Comparison of ENCODE assay signal across 8 cellular contexts in the genomic region with DNA sequence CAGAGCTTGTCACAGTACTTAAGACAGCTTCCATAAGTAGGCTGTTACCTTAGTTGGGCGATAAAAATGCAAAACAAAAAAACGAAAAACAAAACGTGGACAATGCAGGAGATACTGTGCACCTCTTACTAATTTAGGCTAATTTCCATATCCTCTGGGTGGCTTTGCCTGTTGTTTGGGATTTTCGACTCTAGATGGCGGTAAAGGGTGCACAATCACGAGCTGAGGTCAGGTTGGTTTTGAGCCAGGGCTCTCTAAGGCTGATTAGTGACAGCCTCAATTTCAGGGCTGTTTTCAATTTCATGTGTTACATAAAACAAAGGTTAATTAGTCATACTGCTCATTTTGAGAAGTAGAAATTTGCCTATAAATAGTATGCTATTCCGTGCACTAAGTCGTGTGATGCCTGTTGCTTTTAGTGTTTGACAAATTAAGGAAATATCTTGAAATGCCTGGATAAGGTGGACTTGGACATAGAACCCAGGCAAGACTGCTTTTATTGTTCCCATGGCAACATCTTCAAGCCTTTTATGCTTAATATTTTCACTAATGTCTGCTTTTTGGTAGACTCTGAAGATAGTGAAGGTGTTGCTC.
A peak's percentile ranks its signal among the peaks of the same experiment; 100 is the strongest.
DNase-seq lines count a peak whose midpoint lies in the region; ATAC-seq and TF ChIP-seq lines count a peak whose summit lies in the region.

No MANE protein-coding gene starts in this region.

- H3F3A ChIP-seq in GM23338 (replicated peaks; ENCODE audit: low read depth): no peaks in the 10 kb centered on the region

- H3K9me3 ChIP-seq in Karpas-422 (ENCODE audit: low read length): no peaks in the 10 kb centered on the region

- H3K36me3 Mint-ChIP-seq in GM23338 (ENCODE audit: low read depth) (peaks cover 26% of the 10 kb centered on the region), glutamatergic neuron (ENCODE audit: unreplicated experiment) (no peaks in the 10 kb centered on the region)
- no peaks in the 10 kb centered on the region for H3K36me3 Mint-ChIP-seq in activated T-helper 2 cell treated with anti-CD3 and anti-CD28 coated beads, Interferon-gamma antibody, Interleukin-2, Interleukin-4, amounts not matched to agents 10 μg/mL and 5 μg/mL and 100 μg/mL, durations not matched to agents 14 hours and 24 hours and 36 hours (ENCODE audit: low read depth)

- H3K9me3 Mint-ChIP-seq in GM23338 (peaks cover 83% of the 10 kb centered on the region), glutamatergic neuron (ENCODE audit: unreplicated experiment) (no peaks in the 10 kb centered on the region)
- no peaks in the 10 kb centered on the region for H3K9me3 Mint-ChIP-seq in activated T-helper 2 cell treated with anti-CD3 and anti-CD28 coated beads, Interferon-gamma antibody, Interleukin-2, Interleukin-4, amounts not matched to agents 10 μg/mL and 5 μg/mL and 100 μg/mL, durations not matched to agents 14 hours and 24 hours and 36 hours

- no peak overlapping the region for H3K4me3 Mint-ChIP-seq in GM23338
- no peak overlapping the region for H3K4me3 Mint-ChIP-seq in activated T-helper 2 cell treated with anti-CD3 and anti-CD28 coated beads, Interferon-gamma antibody, Interleukin-2, Interleukin-4, amounts not matched to agents 10 μg/mL and 5 μg/mL and 100 μg/mL, durations not matched to agents 14 hours and 24 hours and 36 hours (ENCODE audit: low read depth)
- no peak overlapping the region for H3K4me3 Mint-ChIP-seq in glutamatergic neuron (ENCODE audit: unreplicated experiment)

- no peaks in the 10 kb centered on the region for H3K9me2 ChIP-seq in GM23338 (ENCODE audit: insufficient read depth)
- no peaks in the 10 kb centered on the region for H3K9me2 ChIP-seq in Karpas-422 (replicated peaks; ENCODE audit: insufficient read depth, low read length)

- H3K27ac ChIP-seq in GM23338 (ENCODE audit: low read depth) (no peak overlapping the region), Karpas-422 (ENCODE audit: low read length) (no peak overlapping the region), RWPE1 (no peak overlapping the region)

- H4K20me1 ChIP-seq in GM23338 (replicated peaks; ENCODE audit: insufficient read depth): no peaks in the 10 kb centered on the region
- no peaks in the 10 kb centered on the region for H4K20me1 ChIP-seq in Karpas-422 (ENCODE audit: insufficient read depth, low read depth, low read length)

- ATAC-seq in GM23338: no peak

- H2AFZ ChIP-seq in GM23338: no peak overlapping the region
- no peak overlapping the region for H2AFZ ChIP-seq in Karpas-422 (ENCODE audit: low read length)

- H3K9ac ChIP-seq in Karpas-422 (ENCODE audit: low read length): no peak overlapping the region

- intact Hi-C loops in activated T-helper 2 cell treated with anti-CD3 and anti-CD28 coated beads, Interferon-gamma antibody, Interleukin-2, Interleukin-4, amounts not matched to agents 10 μg/mL and 5 μg/mL and 100 μg/mL, durations not matched to agents 14 hours and 24 hours and 36 hours (cut with micrococcal nuclease): no loop called here

- H3K4me3 ChIP-seq in GM12865 (ENCODE audit: low read depth, low read length): no peak overlapping the region
- no peak overlapping the region for H3K4me3 ChIP-seq in GM23338
- H3K4me3 ChIP-seq in Karpas-422 (ENCODE audit: low read length): no peak overlapping the region

- no peaks in the 10 kb centered on the region for H3K4me1 Mint-ChIP-seq in GM23338
- no peaks in the 10 kb centered on the region for H3K4me1 Mint-ChIP-seq in activated T-helper 2 cell treated with anti-CD3 and anti-CD28 coated beads, Interferon-gamma antibody, Interleukin-2, Interleukin-4, amounts not matched to agents 10 μg/mL and 5 μg/mL and 100 μg/mL, durations not matched to agents 14 hours and 24 hours and 36 hours (ENCODE audit: low read depth)
- no peaks in the 10 kb centered on the region for H3K4me1 Mint-ChIP-seq in glutamatergic neuron (ENCODE audit: low read depth, unreplicated experiment)

- H3K79me2 ChIP-seq in GM23338 (replicated peaks; ENCODE audit: insufficient read depth): no peaks in the 10 kb centered on the region
- no peaks in the 10 kb centered on the region for H3K79me2 ChIP-seq in Karpas-422 (ENCODE audit: low read length)

- H3K27ac Mint-ChIP-seq in GM23338 (no peak overlapping the region), glutamatergic neuron (ENCODE audit: unreplicated experiment) (no peak overlapping the region)
- H3K27ac Mint-ChIP-seq in activated T-helper 2 cell treated with anti-CD3 and anti-CD28 coated beads, Interferon-gamma antibody, Interleukin-2, Interleukin-4, amounts not matched to agents 10 μg/mL and 5 μg/mL and 100 μg/mL, durations not matched to agents 14 hours and 24 hours and 36 hours: no peak overlapping the region

- CTCF ChIA-PET in RWPE1 (lab: Yijun Ruan, JAX): interaction anchor here (0.6 kb wide), 2 partner anchors 19 to 1073 kb away, joined by 3 read pairs; no protein-coding TSS in a partner anchor

- H3K27me3 ChIP-seq in GM23338 (ENCODE audit: insufficient read depth) (no peaks in the 10 kb centered on the region), Karpas-422 (ENCODE audit: low read length) (no peaks in the 10 kb centered on the region)

- H3K4me2 ChIP-seq in GM23338 (no peak overlapping the region), Karpas-422 (ENCODE audit: low read depth, low read length, poor library complexity, severe bottlenecking) (no peak overlapping the region)

- H3K4me1 ChIP-seq in GM23338 (ENCODE audit: insufficient read depth) (no peaks in the 10 kb centered on the region), Karpas-422 (ENCODE audit: low read length) (peaks cover 2% of the 10 kb centered on the region; the same call in 1 of the 2 replicates)

- DNase-seq in GM12865 (ENCODE audit: low read depth) (peak; percentile 49), GM23338 (ENCODE audit: low spot score) (peak; percentile 49), Karpas-422 (peak; percentile 93), RWPE1 (ENCODE audit: low spot score) (peak; percentile 9), glutamatergic neuron (peak; percentile 72), cortex of kidney (lab: John Stamatoyannopoulos, UW) (no peak)
- peak; percentile 20 for DNase-seq in activated T-helper 2 cell treated with anti-CD3 and anti-CD28 coated beads, Interferon-gamma antibody, Interleukin-2, Interleukin-4, amounts not matched to agents 10 μg/mL and 5 μg/mL and 100 μg/mL, durations not matched to agents 14 hours and 24 hours and 36 hours (ENCODE audit: low spot score)
- peak; percentile 71 for DNase-seq in stimulated activated CD4-positive, alpha-beta T cell treated with anti-CD3 and anti-CD28 coated beads, Interleukin-15, amount 100 ng/mL, for 24 hours

- POLR2A ChIA-PET in RWPE1 (lab: Yijun Ruan, JAX; ENCODE audit: low non-redundant PET): no interaction called here

- H3K27me3 Mint-ChIP-seq in GM23338 (ENCODE audit: insufficient read depth, low read depth, poor library complexity) (no peaks in the 10 kb centered on the region), glutamatergic neuron (ENCODE audit: unreplicated experiment) (no peaks in the 10 kb centered on the region)
- no peaks in the 10 kb centered on the region for H3K27me3 Mint-ChIP-seq in activated T-helper 2 cell treated with anti-CD3 and anti-CD28 coated beads, Interferon-gamma antibody, Interleukin-2, Interleukin-4, amounts not matched to agents 10 μg/mL and 5 μg/mL and 100 μg/mL, durations not matched to agents 14 hours and 24 hours and 36 hours (ENCODE audit: low read depth)

- TF ChIP-seq CTCF in GM12865 (IDR thresholded peaks at IDR 0.05; ENCODE audit: insufficient read depth, low read depth, low read length, missing control alignments): peak; percentile 70
- TF ChIP-seq CTCF in GM23338 (conservative IDR thresholded peaks at IDR 0.05; ENCODE audit: low read depth in 2 of 2): peak; percentile 56 to 66
- peak; percentile 85 for TF ChIP-seq CTCF in RWPE1 (conservative IDR thresholded peaks at IDR 0.05; ENCODE audit: low read depth)
- TF ChIP-seq CTCF in glutamatergic neuron (IDR thresholded peaks at IDR 0.05; ENCODE audit: partially characterized antibody, unreplicated experiment): peak; percentile 79

- H3K36me3 ChIP-seq in GM23338 (ENCODE audit: insufficient read depth): no peaks in the 10 kb centered on the region; the same call in 1 of the 2 replicates
- H3K36me3 ChIP-seq in Karpas-422 (ENCODE audit: insufficient read depth, low read length): no peaks in the 10 kb centered on the region

TF ChIP-seq in GM23338, 12 proteins besides CTCF, POLR2A, EP300 and RAD21 (continues in another document):
- no peak for TF ChIP-seq ZNF114 (CRISPR knock-in tag; IDR thresholded peaks at IDR 0.05)
- no peak for TF ChIP-seq CREB1 (CRISPR knock-in tag; IDR thresholded peaks at IDR 0.05; ENCODE audit: low read depth)
- no peak for TF ChIP-seq EZH2 (IDR thresholded peaks at IDR 0.05; ENCODE audit: low read depth, unreplicated experiment)
- TF ChIP-seq, protein P1, sequence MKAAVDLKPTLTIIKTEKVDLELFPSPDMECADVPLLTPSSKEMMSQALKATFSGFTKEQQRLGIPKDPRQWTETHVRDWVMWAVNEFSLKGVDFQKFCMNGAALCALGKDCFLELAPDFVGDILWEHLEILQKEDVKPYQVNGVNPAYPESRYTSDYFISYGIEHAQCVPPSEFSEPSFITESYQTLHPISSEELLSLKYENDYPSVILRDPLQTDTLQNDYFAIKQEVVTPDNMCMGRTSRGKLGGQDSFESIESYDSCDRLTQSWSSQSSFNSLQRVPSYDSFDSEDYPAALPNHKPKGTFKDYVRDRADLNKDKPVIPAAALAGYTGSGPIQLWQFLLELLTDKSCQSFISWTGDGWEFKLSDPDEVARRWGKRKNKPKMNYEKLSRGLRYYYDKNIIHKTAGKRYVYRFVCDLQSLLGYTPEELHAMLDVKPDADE (IDR thresholded peaks at IDR 0.05): no peak
